ENCODE assay signal across 27 cellular contexts in the genomic region with DNA sequence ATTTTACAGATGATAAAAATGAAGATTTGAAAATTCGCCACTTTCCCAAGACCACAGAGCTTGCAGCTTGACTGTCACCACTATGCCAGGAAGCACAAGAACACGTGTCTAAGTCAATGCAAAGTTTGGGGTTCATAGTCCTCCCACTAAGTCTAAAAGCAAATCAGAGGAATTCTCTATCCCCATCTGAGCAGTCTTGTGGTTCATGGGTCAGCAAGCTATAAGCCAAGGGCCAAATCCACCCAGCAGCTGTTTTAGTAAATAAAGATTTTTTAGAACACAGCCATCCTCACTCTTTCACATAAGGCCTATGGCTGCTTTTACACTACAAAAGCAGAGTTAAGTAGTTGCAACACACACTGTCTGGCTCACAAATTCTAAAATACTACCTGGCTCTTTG.
DNase-seq lines count a peak whose midpoint lies in the region; ATAC-seq, FAIRE-seq and TF ChIP-seq lines count a peak whose summit lies in the region.
"Had no signal": no experiment of that assay in that cellular context is flagged by ENCODE, and none has a peak within 500 bp of the region (broad histone marks: within the 10 kb centered on the region; RNA-seq: fewer than 3 reads in every experiment).

No MANE protein-coding gene starts in this region.

- H2BK12ac ChIP-seq in H1 (ENCODE audit: low read depth, low read length), result no peak overlapping the region

- H3K4ac ChIP-seq in H1 (replicated peaks; ENCODE audit: insufficient read length, low read depth, low read length), result no peak overlapping the region

- no peak overlapping the region for H4K8ac ChIP-seq in H1 (ENCODE audit: extremely low read depth, insufficient read depth, low read length)

- no peak overlapping the region for H3K9ac ChIP-seq in H1 (replicated peaks in 1 of 4; ENCODE audit: extremely low read depth in 1 of 4, low read depth in 3 of 4, low read length in 3 of 4)
- H3K9ac ChIP-seq in smooth muscle cell (ENCODE audit: low read depth), result no peak overlapping the region
- H3K9ac ChIP-seq: KMS-11 had no signal

- no peak overlapping the region for H2BK20ac ChIP-seq in H1 (ENCODE audit: low read length)

- H2BK120ac ChIP-seq in H1 (replicated peaks; ENCODE audit: low read depth, low read length), result no peak overlapping the region

- H3K27me3 ChIP-seq in SJCRH30, result no peaks in the 10 kb centered on the region
- H3K27me3 ChIP-seq in H1 (replicated peaks in 1 of 4; ENCODE audit: control insufficient read depth in 3 of 4, extremely low read depth in 1 of 4, insufficient read depth in 3 of 4, low read length in 3 of 4), result no peaks in the 10 kb centered on the region
- H3K27me3 ChIP-seq in left lung, result no peaks in the 10 kb centered on the region
- no peaks in the 10 kb centered on the region for H3K27me3 ChIP-seq in smooth muscle cell (ENCODE audit: low read depth)
- no peaks in the 10 kb centered on the region for H3K27me3 ChIP-seq in psoas muscle (ENCODE audit: insufficient read depth in 3 of 3, low read length in 2 of 3)
- H3K27me3 ChIP-seq: pancreas had no signal

- no peak for TF ChIP-seq RAD21 in H1 (IDR thresholded peaks at IDR 0.05 in 1 of 2, conservative IDR thresholded peaks at IDR 0.05 in 1 of 2; ENCODE audit: low read depth in 2 of 2, low read length in 2 of 2)

- no peak for TF ChIP-seq EP300 in H1 (IDR thresholded peaks at IDR 0.05; ENCODE audit: borderline replicate concordance in 1 of 2, low read depth in 2 of 2, low read length in 2 of 2)

- intact Hi-C loops in left lung (cut with DNase I) (no loop called here), psoas muscle (cut with DNase I) (no loop called here)

- CTCF ChIA-PET in H1 (lab: Charles Lee; ENCODE audit: partially characterized antibody), result interaction anchor here (1.4 kb wide), 1 partner anchor 216 kb away, joined by 3 read pairs; no protein-coding TSS in a partner anchor

- H4K20me1 ChIP-seq in H1 (replicated peaks in 1 of 2; ENCODE audit: control insufficient read depth in 1 of 2, insufficient read depth in 2 of 2, low read length in 2 of 2) (no peaks in the 10 kb centered on the region), smooth muscle cell (ENCODE audit: low read depth) (no peaks in the 10 kb centered on the region)

- H3K79me2 ChIP-seq in H1 (ENCODE audit: control insufficient read depth in 1 of 2, insufficient read depth in 2 of 2, low read length in 2 of 2), result no peaks in the 10 kb centered on the region
- H3K79me2 ChIP-seq in smooth muscle cell (ENCODE audit: low read depth), result no peaks in the 10 kb centered on the region

- FAIRE-seq in H1 (lab: Jason Lieb, UNC), result no peak
- FAIRE-seq: endothelial cell of umbilical vein, frontal cortex, GM18507 had no signal

- POLR2A ChIA-PET in H1 (lab: Charles Lee; ENCODE audit: partially characterized antibody), result no interaction called here

- H2AFZ ChIP-seq in H1 (ENCODE audit: low read length), result peak overlapping the region; percentile 45; the same call in 1 of the 2 replicates
- H2AFZ ChIP-seq in smooth muscle cell (ENCODE audit: low read depth), result no peak overlapping the region

- no peak overlapping the region for H3K18ac ChIP-seq in H1 (ENCODE audit: extremely low read depth, low read length)

- TF ChIP-seq POLR2A in H1 (IDR thresholded peaks at IDR 0.05; ENCODE audit: control extremely low read depth in 1 of 2, low read depth in 2 of 2, low read length in 2 of 2), result no peak

- H3K36me3 ChIP-seq in SJCRH30, result no peaks in the 10 kb centered on the region
- H3K36me3 ChIP-seq in H1 (ENCODE audit: control insufficient read depth in 2 of 4, insufficient read depth in 4 of 4, low read length in 3 of 4), result no peaks in the 10 kb centered on the region
- no peaks in the 10 kb centered on the region for H3K36me3 ChIP-seq in left lung
- no peaks in the 10 kb centered on the region for H3K36me3 ChIP-seq in smooth muscle cell (ENCODE audit: low read depth)
- H3K36me3 ChIP-seq in psoas muscle (ENCODE audit: insufficient read depth in 1 of 2, low read depth in 1 of 2), result no peaks in the 10 kb centered on the region
- H3K36me3 ChIP-seq: HAP-1, pancreas had no signal

- no peaks in the 10 kb centered on the region for H3K23me2 ChIP-seq in H1 (ENCODE audit: low read depth, low read length)

- H3K4me1 ChIP-seq in SJCRH30 (peaks cover 23% of the 10 kb centered on the region), H1 (replicated peaks in 1 of 4; ENCODE audit: control insufficient read depth in 3 of 4, insufficient read depth in 4 of 4, low read length in 3 of 4) (no peaks in the 10 kb centered on the region), left lung (peaks cover 0 to 5% of the 10 kb centered on the region in 2 donors), smooth muscle cell (ENCODE audit: low read depth) (no peaks in the 10 kb centered on the region), psoas muscle (no peaks in the 10 kb centered on the region)
- H3K4me1 ChIP-seq: HAP-1, pancreas had no signal

- peak; percentile 19 for ATAC-seq in left lung
- no peak for ATAC-seq in HG03095 (IDR thresholded peaks at IDR 0.05; ENCODE audit: unreplicated experiment)
- ATAC-seq in psoas muscle, result no peak
- ATAC-seq: left ventricle myocardium superior, natural killer cell, pancreas had no signal

- no peak overlapping the region for H4K91ac ChIP-seq in H1 (replicated peaks; ENCODE audit: insufficient read length, low read length)

- H2AK5ac ChIP-seq in H1 (ENCODE audit: low read depth, low read length), result no peak overlapping the region

- peak overlapping the region; percentile 30 for H3K4me3 ChIP-seq in SJCRH30
- no peak overlapping the region for H3K4me3 ChIP-seq in H1 (ENCODE audit: extremely low read depth in 1 of 4, insufficient read depth in 2 of 4, low read depth in 3 of 4, low read length in 4 of 4)
- H3K4me3 ChIP-seq in left lung, result no peak overlapping the region
- H3K4me3 ChIP-seq in smooth muscle cell, result no peak overlapping the region
- no peak overlapping the region for H3K4me3 ChIP-seq in psoas muscle
- H3K4me3 ChIP-seq: HAP-1, pancreas had no signal

- H3F3A ChIP-seq in smooth muscle cell (ENCODE audit: low read depth), result peaks cover 5% of the 10 kb centered on the region

- H3K27ac ChIP-seq in SJCRH30 (peak overlapping the region; percentile 76), H1 (ENCODE audit: low read depth, low read length) (no peak overlapping the region), left lung (no peak overlapping the region), smooth muscle cell (ENCODE audit: low read depth) (peak overlapping the region; percentile 48), psoas muscle (no peak overlapping the region)
- H3K27ac ChIP-seq: KMS-11, pancreas, VCaP had no signal

- H3K79me1 ChIP-seq in H1 (ENCODE audit: low read depth, low read length), result no peaks in the 10 kb centered on the region

- no peak overlapping the region for H3K14ac ChIP-seq in H1 (ENCODE audit: insufficient read length)

- H2BK5ac ChIP-seq in H1 (ENCODE audit: low read depth, low read length), result no peak overlapping the region

- 79% methylated on average over 2 of the region's 2 CpGs; no CpG with 5 or more reads in 1 of the 2 experiments for WGBS in H1 (ENCODE audit: extremely low coverage in 1 of 2, insufficient coverage in 1 of 2, insufficient read length in 1 of 2, insufficient replicate concordance in 2 of 2, low coverage in 1 of 2, low lambda C conversion rate in 2 of 2, missing lambda C conversion rate in 1 of 2), 2 experiments
- 46% methylated on average over 2 of the region's 2 CpGs for WGBS in smooth muscle cell (ENCODE audit: low lambda C conversion rate)
- 44 to 58% (median 46%) methylated on average over 2 of the region's 2 CpGs for WGBS in psoas muscle, 3 donors

- no peak for TF ChIP-seq CTCF in H1 (IDR thresholded peaks at IDR 0.05; ENCODE audit: control extremely low read depth in 1 of 3, insufficient read depth in 1 of 3, low read depth in 1 of 3, low read length in 3 of 3)
- TF ChIP-seq CTCF in left lung (IDR thresholded peaks at IDR 0.05), result no peak
- TF ChIP-seq CTCF in smooth muscle cell (IDR thresholded peaks at IDR 0.05; ENCODE audit: borderline replicate concordance, insufficient read depth, poor library complexity, severe bottlenecking), result no peak
- no peak for TF ChIP-seq CTCF in psoas muscle (IDR thresholded peaks at IDR 0.05)

- no peak overlapping the region for H2BK15ac ChIP-seq in H1 (ENCODE audit: low read length)

- H3K56ac ChIP-seq in H1 (replicated peaks; ENCODE audit: insufficient read length, low read depth, low read length), result no peak overlapping the region

- DNase-seq in SJCRH30, result peak; percentile 63 to 83
- no peak for DNase-seq in H1 (ENCODE audit: low read depth in 1 of 2, low spot score in 2 of 2)
- DNase-seq in left lung, result no peak
- DNase-seq in smooth muscle cell (lab: John Stamatoyannopoulos, UW; ENCODE audit: unreplicated experiment), result no peak
- no peak for DNase-seq in inferior parietal cortex (ENCODE audit: extremely low spot score)
- no peak for DNase-seq in psoas muscle
- DNase-seq: activated CD4-positive, alpha-beta T cell treated with anti-CD3 and anti-CD28 coated beads for 4 hours; activated gamma-delta T cell; activated naive CD8-positive, alpha-beta T cell treated with anti-CD3 and anti-CD28 coated beads, Interleukin-2, amount 10 ng/mL, durations not matched to agents 7 days and 5 days; activated T-cell treated with anti-CD3 and anti-CD28 coated beads, Interleukin-2, amount 50 U/mL, for 1 hour; DMS79 treated with DMSO at 0.1 percent for 48 hours; immature natural killer cell; left ventricle myocardium superior; midbrain; natural killer cell; NCI-H1694; NCI-H510A treated with DMSO at 0.1 percent for 48 hours; pancreas; stimulated activated CD4-positive, alpha-beta T cell treated with anti-CD3 and anti-CD28 coated beads, Interleukin-4, amount 100 ng/mL, for 1 hour; trophoblast cell had no signal

- H3K4me2 ChIP-seq in H1 (ENCODE audit: insufficient read depth in 1 of 2, low read depth in 2 of 2, low read length in 2 of 2), result no peak overlapping the region
- peak overlapping the region; percentile 30 for H3K4me2 ChIP-seq in smooth muscle cell
- H3K4me2 ChIP-seq: KMS-11 had no signal

- H3K9me3 ChIP-seq in SJCRH30 (replicated peaks) (no peaks in the 10 kb centered on the region), H1 (ENCODE audit: insufficient read depth in 2 of 2, low read depth in 1 of 2, low read length in 1 of 2) (no peaks in the 10 kb centered on the region), left lung (no peaks in the 10 kb centered on the region), smooth muscle cell (replicated peaks; ENCODE audit: low read depth) (no peaks in the 10 kb centered on the region), psoas muscle (no peaks in the 10 kb centered on the region)
- H3K9me3 ChIP-seq: HAP-1, pancreas had no signal

- no peak overlapping the region for H4K5ac ChIP-seq in H1 (ENCODE audit: insufficient read length, low read depth, low read length)

- H3K23ac ChIP-seq in H1 (ENCODE audit: insufficient read length), result no peak overlapping the region

TF ChIP-seq in H1, 55 proteins besides CTCF, POLR2A, EP300 and RAD21 (continues in another document):
- no peak for TF ChIP-seq EGR1 (IDR thresholded peaks at IDR 0.05; ENCODE audit: borderline replicate concordance, low read depth, low read length)
- TF ChIP-seq SUZ12 (IDR thresholded peaks at IDR 0.05; ENCODE audit: low read length), result no peak
- no peak for TF ChIP-seq SIN3A (conservative IDR thresholded peaks at IDR 0.05 in 1 of 2, IDR thresholded peaks at IDR 0.05 in 1 of 2; ENCODE audit: low read depth in 1 of 2, low read length in 2 of 2)
- no peak for TF ChIP-seq CTBP2 (IDR thresholded peaks at IDR 0.05; ENCODE audit: borderline replicate concordance, insufficient read depth, insufficient read length, low read length)
- TF ChIP-seq BCL11A (IDR thresholded peaks at IDR 0.05; ENCODE audit: low read depth in 2 of 2, low read length in 2 of 2), result no peak

Comparison
In these comparisons a context has a peak if more than half of its experiments do, and no peak if none do; other contexts are left out.
1. DNase-seq: peak in SJCRH30 (2 of 2); none in H1 (0 of 2), left lung (0 of 2), smooth muscle cell (single experiment), inferior parietal cortex (single experiment) and psoas muscle (0 of 2).
2. H3K27ac ChIP-seq: peak in SJCRH30 (single experiment) and smooth muscle cell (single experiment); none in H1 (single experiment), left lung (0 of 2) and psoas muscle (single experiment).